In genomic region chr11:225734-226453, GRCh38 we compare ENCODE assay signal across 15 cellular contexts. TPM values are rescaled to one million over a fixed set of nuclear protein-coding genes. Genes with fewer than 3 reads are reported as not detected.
DNase-seq lines count a peak whose midpoint lies in the region; ATAC-seq and TF ChIP-seq lines count a peak whose summit lies in the region.
"Had no signal": no experiment of that assay in that cellular context is flagged by ENCODE, and none has a peak within 500 bp of the region (broad histone marks: within the 10 kb centered on the region; RNA-seq: fewer than 3 reads in every experiment).

No MANE protein-coding gene starts in this region.

- ATAC-seq in activated B cell treated with CpG ODN at 0.5 μM for 24 hours (ENCODE audit: low read depth), result peak; percentile 90
- ATAC-seq in lung (ENCODE audit: insufficient read depth, low FRiP score), result peak; percentile 51
- no peak for ATAC-seq in GM18517 (IDR thresholded peaks at IDR 0.05; ENCODE audit: unreplicated experiment)
- ATAC-seq in HG03139 (IDR thresholded peaks at IDR 0.05; ENCODE audit: unreplicated experiment), result no peak
- no peak for ATAC-seq in HG02970 (IDR thresholded peaks at IDR 0.05; ENCODE audit: low FRiP score, unreplicated experiment)
- ATAC-seq in GM19351 (IDR thresholded peaks at IDR 0.05; ENCODE audit: unreplicated experiment), result no peak

- H3K27ac Mint-ChIP-seq in activated B cell treated with CpG ODN at 0.5 μM for 24 hours, result peak overlapping the region; percentile 36

- H3K27ac ChIP-seq in lung (ENCODE audit: low read depth in 1 of 2, low read length in 1 of 2), result peak overlapping the region in 1 of 2 donors; percentile 74
- H3K27ac ChIP-seq: breast epithelium had no signal

- intact Hi-C loops in activated B cell treated with CpG ODN at 0.5 μM for 24 hours (cut with micrococcal nuclease), result no loop called here

- CTCF ChIA-PET in activated B cell treated with CpG ODN at 0.5 μM for 24 hours (lab: Charles Lee), result no interaction called here

- POLR2A ChIA-PET in activated B cell treated with CpG ODN at 0.5 μM for 24 hours (lab: Charles Lee), result interaction anchor here (0.7 kb wide), 1 partner anchor 23 kb away, joined by 3 read pairs; no protein-coding TSS in a partner anchor

- peaks cover 0 to 10% of the 10 kb centered on the region in 2 donors for H3K36me3 ChIP-seq in lung (ENCODE audit: control insufficient read depth in 2 of 2, insufficient read depth in 2 of 2, low read length in 2 of 2)
- H3K36me3 ChIP-seq: breast epithelium had no signal

- 79 to 95% methylated on average over 10 of the region's 10 CpGs for WGBS in lung, 2 donors

- H3K9me3 ChIP-seq in lung (ENCODE audit: control insufficient read depth in 2 of 2, insufficient read depth in 1 of 2, low read length in 1 of 2), result no peaks in the 10 kb centered on the region
- H3K9me3 ChIP-seq: breast epithelium had no signal

- TF ChIP-seq CTCF in activated B cell treated with CpG ODN at 0.5 μM for 24 hours (IDR thresholded peaks at IDR 0.05) (no peak), lung (IDR thresholded peaks at IDR 0.05; ENCODE audit: control extremely low read depth, extremely low read depth) (no peak)

- H3K27me3 Mint-ChIP-seq in activated B cell treated with CpG ODN at 0.5 μM for 24 hours, result no peaks in the 10 kb centered on the region

- H3K4me3 ChIP-seq in lung, result no peak overlapping the region
- H3K4me3 ChIP-seq: breast epithelium had no signal

- H3K4me3 Mint-ChIP-seq in activated B cell treated with CpG ODN at 0.5 μM for 24 hours, result no peak overlapping the region

- H3K4me1 Mint-ChIP-seq in activated B cell treated with CpG ODN at 0.5 μM for 24 hours, result peaks cover 4% of the 10 kb centered on the region

- no peaks in the 10 kb centered on the region for H3K9me3 Mint-ChIP-seq in activated B cell treated with CpG ODN at 0.5 μM for 24 hours

- DNase-seq in GF-D8 (lab: John Stamatoyannopoulos, UW) (peak; percentile 74), HCEC 1CT (peak; percentile 27), activated B cell treated with CpG ODN at 0.5 μM for 24 hours (no peak), lung (ENCODE audit: low spot score) (no peak)
- DNase-seq: GOT3, islet precursor cell, NCI-H1436 had no signal

- no peaks in the 10 kb centered on the region for H3K27me3 ChIP-seq in lung (ENCODE audit: control insufficient read depth, insufficient read depth)
- H3K27me3 ChIP-seq: breast epithelium had no signal

- peaks cover 32% of the 10 kb centered on the region for H3K36me3 Mint-ChIP-seq in activated B cell treated with CpG ODN at 0.5 μM for 24 hours (ENCODE audit: low read depth)

- H3K4me1 ChIP-seq in lung (ENCODE audit: control insufficient read depth in 2 of 2, insufficient read depth in 2 of 2, low read length in 2 of 2), result peaks cover 0 to 2% of the 10 kb centered on the region in 2 donors
- H3K4me1 ChIP-seq: breast epithelium had no signal

RNA-seq across cellular contexts. Expression of gene SIRT3, which starts 10.2 kb away (rescaled TPM):
- 21.8 and 23.0 TPM in 2 replicates for total RNA-seq in activated B cell treated with CpG ODN at 0.5 μM for 24 hours
- total RNA-seq in lung, result 10 to 100 TPM; 16.0 to 21.2 TPM
- 10 to 100 TPM; 14.6 to 16.9 TPM for polyA plus RNA-seq in lung

RNA-seq across cellular contexts. Expression of gene PSMD13, which starts 10.9 kb away (rescaled TPM):
- total RNA-seq in activated B cell treated with CpG ODN at 0.5 μM for 24 hours, result 147 and 149 TPM in 2 replicates
- 100 to 1,000 TPM in 1 of 2 donors, 10 to 100 TPM in 1; 75.2 to 131 TPM for total RNA-seq in lung
- polyA plus RNA-seq in lung, result 100 to 1,000 TPM; 158 to 184 TPM

RNA-seq across cellular contexts. Expression of gene RIC8A, which starts 18.4 kb away (rescaled TPM):
- total RNA-seq in activated B cell treated with CpG ODN at 0.5 μM for 24 hours (108 and 114 TPM in 2 replicates), lung (100 to 1,000 TPM; 104 to 122 TPM)
- polyA plus RNA-seq in lung, result 10 to 100 TPM; 52.1 to 83.2 TPM

RNA-seq across cellular contexts. Expression of gene BET1L, which starts 18.7 kb away (rescaled TPM):
- total RNA-seq in activated B cell treated with CpG ODN at 0.5 μM for 24 hours (44.2 and 47.0 TPM in 2 replicates), lung (10 to 100 TPM; 29.7 to 58.7 TPM)
- 10 to 100 TPM; 30.1 to 49.9 TPM for polyA plus RNA-seq in lung

RNA-seq across cellular contexts. Expression of gene SCGB1C1, which starts 33.0 kb away (rescaled TPM):
- total RNA-seq in activated B cell treated with CpG ODN at 0.5 μM for 24 hours, result not detected in 2 replicates
- not detected for total RNA-seq in lung
- not detected for polyA plus RNA-seq in lung
- total RNA-seq: breast epithelium; OCI-LY7; T-helper 2 cell treated with Interferon-gamma antibody and Interleukin-4, amounts not matched to agents 100 ng/mL and 5 ng/mL, for 36 hours had no signal
- polyA plus RNA-seq: esophagus had no signal

Comparison
In these comparisons a context has a peak if more than half of its experiments do, and no peak if none do; other contexts are left out.
1. DNase-seq: peak in GF-D8 (single experiment) and HCEC 1CT (single experiment); none in activated B cell treated with CpG ODN at 0.5 μM for 24 hours (single experiment) and lung (single experiment).
2. ATAC-seq: peak in activated B cell treated with CpG ODN at 0.5 μM for 24 hours (single experiment) and lung (single experiment); none in GM18517 (single experiment), HG03139 (single experiment), HG02970 (single experiment) and GM19351 (single experiment).